In genomic region chr7:80699030-80699638, GRCh38 we compare ENCODE assay signal across 8 cellular contexts.
A peak's percentile ranks its signal among the peaks of the same experiment; 100 is the strongest.
DNase-seq lines count a peak whose midpoint lies in the region; ATAC-seq and TF ChIP-seq lines count a peak whose summit lies in the region.

No MANE protein-coding gene starts in this region.

- no peak overlapping the region for H3K27ac ChIP-seq in C4-2B

- TF ChIP-seq CTCF in C4-2B (conservative IDR thresholded peaks at IDR 0.05): peak; percentile 86

- DNase-seq in NCI-H774 (lab: John Stamatoyannopoulos, UW): peak; percentile 26
- DNase-seq in cerebellar cortex (ENCODE audit: low spot score): peak; percentile 61
- peak; percentile 56 to 66 for DNase-seq in lung microvascular endothelial cell (ENCODE audit: low read depth in 2 of 2)
- DNase-seq in stimulated activated naive CD4-positive, alpha-beta T cell treated with Interleukin-2 at 50 U/mL for 16 hours (lab: John Stamatoyannopoulos, UW): no peak
- no peak for DNase-seq in activated CD8-positive, alpha-beta memory T cell treated with anti-CD3 and anti-CD28 coated beads for 24 hours

- ATAC-seq in GM19043 (IDR thresholded peaks at IDR 0.05; ENCODE audit: low read depth, unreplicated experiment) (peak; percentile 65), HG03442 (IDR thresholded peaks at IDR 0.05; ENCODE audit: unreplicated experiment) (peak; percentile 91)

Comparison
In these comparisons a context has a peak if more than half of its experiments do, and no peak if none do; other contexts are left out.
1. DNase-seq: peak in NCI-H774 (single experiment), cerebellar cortex (single experiment) and lung microvascular endothelial cell (2 of 2); none in stimulated activated naive CD4-positive, alpha-beta T cell treated with Interleukin-2 at 50 U/mL for 16 hours (single experiment) and activated CD8-positive, alpha-beta memory T cell treated with anti-CD3 and anti-CD28 coated beads for 24 hours (single experiment).